ENCODE assay signal across 28 cellular contexts in genomic region chr12:119114294-119114693, GRCh38.
"Had no signal": no experiment of that assay in that cellular context is flagged by ENCODE, and none has a peak within 500 bp of the region (broad histone marks: within the 10 kb centered on the region; RNA-seq: fewer than 3 reads in every experiment).

No MANE protein-coding gene starts in this region.

- H3K4me1 ChIP-seq: esophagus muscularis mucosa, foreskin keratinocyte, gastroesophageal sphincter had no signal

- DNase-seq: cortex of kidney; dermis blood vessel endothelial cell; dorsolateral prefrontal cortex; effector CD4-positive, alpha-beta T cell; effector CD8-positive, alpha-beta T cell; effector memory CD4-positive, alpha-beta T cell; effector memory CD8-positive, alpha-beta T cell; endodermal cell; erythroblast; esophagus squamous epithelium; foreskin fibroblast; foreskin keratinocyte; foreskin melanocyte; gastrocnemius medialis; glutamatergic neuron; head of caudate nucleus; heart left ventricle; heart right ventricle; hippocampal formation had no signal

- H3K79me2 ChIP-seq: hepatocyte had no signal

- ATAC-seq: effector memory CD8-positive, alpha-beta T cell; esophagus mucosa; foreskin keratinocyte; gastrocnemius medialis; gastroesophageal sphincter; heart left ventricle; heart right ventricle had no signal

- H3K4me3 ChIP-seq: coronary artery, dorsolateral prefrontal cortex, esophagus muscularis mucosa, esophagus squamous epithelium, gastrocnemius medialis, gastroesophageal sphincter, heart left ventricle, heart right ventricle, hepatocyte had no signal

- H3K27me3 ChIP-seq: dorsolateral prefrontal cortex, foreskin keratinocyte had no signal

- H2AFZ ChIP-seq: hepatocyte had no signal

- H3K36me3 ChIP-seq: esophagus muscularis mucosa, esophagus squamous epithelium, gastrocnemius medialis, gastroesophageal sphincter, heart left ventricle, heart right ventricle had no signal

- H3K9me3 ChIP-seq: esophagus muscularis mucosa, esophagus squamous epithelium, gastrocnemius medialis, gastroesophageal sphincter, heart left ventricle, heart right ventricle had no signal

- FAIRE-seq: endometrium, endothelial cell of umbilical vein, frontal cortex had no signal

- H3K27ac ChIP-seq: coronary artery, dorsolateral prefrontal cortex, epithelial cell of prostate, esophagus muscularis mucosa, esophagus squamous epithelium, foreskin keratinocyte, gastrocnemius medialis, gastroesophageal sphincter, heart left ventricle, heart right ventricle, hepatocyte had no signal

- H3K4me2 ChIP-seq: hepatocyte had no signal
